16 cellular contexts compared by ENCODE assay signal in genomic region chr10:126130291-126130710, GRCh38.
DNase-seq lines count a peak whose midpoint lies in the region; ATAC-seq, FAIRE-seq and TF ChIP-seq lines count a peak whose summit lies in the region.
"Had no signal": no experiment of that assay in that cellular context is flagged by ENCODE, and none has a peak within 500 bp of the region (broad histone marks: within the 10 kb centered on the region; RNA-seq: fewer than 3 reads in every experiment).

No MANE protein-coding gene starts in this region.

- DNase-seq in Right ventricle myocardium inferior (ENCODE audit: missing footprints) (peak; percentile 70), cardiac septum (ENCODE audit: low spot score) (no peak), heart right ventricle (peak; percentile 22 to 48), pancreas (peak in 1 of 6 donors; percentile 3), NCI-H524 (lab: John Stamatoyannopoulos, UW) (no peak)
- DNase-seq: activated naive CD4-positive, alpha-beta T cell treated with anti-CD3 and anti-CD28 coated beads, Interleukin-2, amount 10 ng/mL, durations not matched to agents 7 days and 5 days; COR-L47; immature natural killer cell; NCI-H1417; PC-3; spleen; SW 1271 had no signal

- FAIRE-seq in pancreas (lab: Jason Lieb, UNC) = no peak

- TF ChIP-seq CTCF in heart right ventricle (IDR thresholded peaks at IDR 0.05) (no peak), pancreas (IDR thresholded peaks at IDR 0.05) (no peak)

- peaks cover 0 to 29% (median 4%) of the 10 kb centered on the region in 9 donors for H3K4me1 ChIP-seq in heart right ventricle
- no peaks in the 10 kb centered on the region for H3K4me1 ChIP-seq in pancreas

- ATAC-seq in Right ventricle myocardium inferior = peak; percentile 91
- ATAC-seq in heart right ventricle = peak; percentile 71 to 87 (median 76)
- ATAC-seq in pancreas = peak in 3 of 4 donors; percentile 31 to 53 (median 42)
- no peak for ATAC-seq in GM19035 (IDR thresholded peaks at IDR 0.05; ENCODE audit: unreplicated experiment)
- no peak for ATAC-seq in HG02870 (IDR thresholded peaks at IDR 0.05; ENCODE audit: unreplicated experiment)
- no peak for ATAC-seq in GM18498 (IDR thresholded peaks at IDR 0.05; ENCODE audit: unreplicated experiment)
- ATAC-seq: esophagus mucosa, PC-3 had no signal

- H3K27me3 ChIP-seq in heart right ventricle (no peaks in the 10 kb centered on the region), pancreas (no peaks in the 10 kb centered on the region)
- H3K27me3 ChIP-seq: spleen had no signal

- H3K36me3 ChIP-seq in heart right ventricle (no peaks in the 10 kb centered on the region), pancreas (no peaks in the 10 kb centered on the region)
- H3K36me3 ChIP-seq: spleen had no signal

- no peaks in the 10 kb centered on the region for H3K9me3 ChIP-seq in heart right ventricle
- H3K9me3 ChIP-seq in pancreas = no peaks in the 10 kb centered on the region
- H3K9me3 ChIP-seq: spleen had no signal

- intact Hi-C loops in Right ventricle myocardium inferior (cut with DNase I) = no loop called here
- intact Hi-C loops in cardiac septum (cut with DNase I) = loop anchor here (10.0 kb wide), 1 partner anchor 94 kb away; no protein-coding TSS in a partner anchor
- intact Hi-C loops in heart right ventricle (cut with DNase I) = no loop called here
- intact Hi-C loops in pancreas (cut with DNase I) = no loop called here

- 80% methylated on average over 9 of the region's 9 CpGs for WGBS in heart right ventricle, 2 donors
- 78 to 79% methylated on average over 9 of the region's 9 CpGs for WGBS in pancreas, 2 donors

- H3K27ac ChIP-seq in heart right ventricle (peak overlapping the region in 7 of 10 donors; percentile 27 to 75 (median 65)), pancreas (no peak overlapping the region)
- H3K27ac ChIP-seq: spleen had no signal

- H3K4me3 ChIP-seq in heart right ventricle = no peak overlapping the region
- no peak overlapping the region for H3K4me3 ChIP-seq in pancreas
- H3K4me3 ChIP-seq: spleen had no signal

Comparison
In these comparisons a context has a peak if more than half of its experiments do, and no peak if none do; other contexts are left out.
1. DNase-seq: peak in Right ventricle myocardium inferior (single experiment) and heart right ventricle (2 of 2); none in cardiac septum (single experiment) and NCI-H524 (0 of 2).
2. ATAC-seq: peak in Right ventricle myocardium inferior (single experiment), heart right ventricle (8 of 8) and pancreas (3 of 4); none in GM19035 (single experiment), HG02870 (single experiment) and GM18498 (single experiment).
3. H3K27ac ChIP-seq: peak in heart right ventricle (7 of 10); none in pancreas (0 of 4).